In the genomic region with DNA sequence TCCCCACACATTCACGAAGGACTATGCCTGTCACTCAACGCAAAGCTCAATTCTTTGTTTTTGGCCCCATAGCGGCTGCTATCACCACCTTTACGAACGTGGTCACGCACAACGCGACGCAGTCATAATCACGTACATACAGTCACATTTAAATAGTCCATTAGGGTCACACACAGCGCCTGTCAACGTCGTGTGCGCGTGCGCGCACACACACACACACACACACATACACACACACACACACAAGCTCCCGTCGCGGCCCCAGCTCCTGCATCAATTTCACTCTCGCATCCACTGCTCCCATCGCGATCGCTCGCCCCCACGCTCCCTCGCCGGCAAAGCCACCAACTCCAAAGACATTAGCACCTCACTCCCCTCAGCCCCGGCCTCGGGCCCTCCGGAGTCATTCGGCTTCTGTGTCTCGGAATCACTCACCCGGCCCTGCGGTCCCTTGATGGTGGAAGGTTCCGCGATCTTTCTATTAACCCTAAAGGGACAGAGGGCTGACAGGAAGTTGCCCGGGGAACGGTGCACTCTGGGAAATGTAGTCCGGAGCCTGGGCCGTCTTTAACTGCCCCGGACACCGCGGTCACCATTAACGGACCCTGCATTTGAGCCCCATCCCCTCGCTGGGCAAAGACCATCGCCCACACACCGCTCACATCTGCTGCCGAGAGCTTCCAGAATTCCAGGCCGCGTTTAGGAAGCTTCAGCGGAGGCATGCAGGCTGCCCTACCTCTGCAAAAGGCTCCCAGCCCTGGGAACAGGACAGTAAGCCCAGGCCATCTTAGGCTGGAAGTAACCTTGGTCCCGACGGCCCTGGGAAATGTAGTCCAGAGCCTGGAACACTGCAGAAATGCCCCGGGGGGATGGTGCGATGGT, we compare ENCODE assay signal across 8 cellular contexts. TPM values are rescaled to one million over a fixed set of nuclear protein-coding genes. Genes with fewer than 3 reads are reported as not detected.
DNase-seq lines count a peak whose midpoint lies in the region; ATAC-seq and TF ChIP-seq lines count a peak whose summit lies in the region.

TSS of gene ZNF790 (minus strand) at position 486 of the 882 bp plus-strand sequence. CDS start 12,768 bp downstream, outside the sequence.

- H3K4me1 ChIP-seq in endocrine pancreas (ENCODE audit: control insufficient read depth, insufficient read depth, low read length) (no peaks in the 10 kb centered on the region), mesenchymal stem cell (ENCODE audit: control insufficient read depth, insufficient read depth, low read depth, low read length) (peaks cover 4% of the 10 kb centered on the region)

- H2BK12ac ChIP-seq in mesenchymal stem cell (ENCODE audit: low read length in 2 of 2) = no peak within 1 kb of the TSS

- peak within 1 kb of the TSS in 1 of 2 experiments; percentile 57 for H3K14ac ChIP-seq in mesenchymal stem cell (ENCODE audit: low read length in 2 of 2)

- H3K4ac ChIP-seq in mesenchymal stem cell (ENCODE audit: low read depth in 1 of 2, low read length in 2 of 2) = peak within 1 kb of the TSS; percentile 47 to 79

- WGBS in mesenchymal stem cell = under 1% methylated on average over 56 of the region's 56 CpGs

- H3K4me3 ChIP-seq in endocrine pancreas (ENCODE audit: control insufficient read depth, insufficient read depth, low read length) = peak within 1 kb of the TSS; percentile 89
- H3K4me3 ChIP-seq in mesenchymal stem cell (ENCODE audit: insufficient read depth in 1 of 2, low read depth in 1 of 2, low read length in 2 of 2) = peak within 1 kb of the TSS; percentile 78 to 93

- peak; percentile 50 for TF ChIP-seq POLR2A in GM19099 (IDR thresholded peaks at IDR 0.05; ENCODE audit: extremely low read depth, insufficient read length, low read depth)

- H3K27ac ChIP-seq in mesenchymal stem cell (ENCODE audit: low read length, poor library complexity, severe bottlenecking) = peak within 1 kb of the TSS; percentile 77

- H3K9ac ChIP-seq in endocrine pancreas (ENCODE audit: control insufficient read depth, insufficient read depth, low read length) (peak within 1 kb of the TSS; percentile 84), mesenchymal stem cell (ENCODE audit: low read length) (peak within 1 kb of the TSS; percentile 94)

- peak; percentile 77 to 80 for DNase-seq in AML-193 (lab: John Stamatoyannopoulos, UW)
- DNase-seq in NCI-H748 treated with DMSO at 0.1 percent for 48 hours (lab: John Stamatoyannopoulos, UW) = peak; percentile 84
- DNase-seq in activated CD8-positive, alpha-beta memory T cell treated with anti-CD3 and anti-CD28 coated beads for 48 hours (ENCODE audit: low read depth in 2 of 3, low spot score in 2 of 3) = peak; percentile 45 to 63 (median 46)
- peak; percentile 96 for DNase-seq in mesenchymal stem cell
- DNase-seq in stimulated activated CD8-positive, alpha-beta memory T cell treated with anti-CD3 and anti-CD28 coated beads, Interleukin-12 subunit alpha, Interleukin-12 subunit beta, amount 100 ng/mL, for 24 hours (ENCODE audit: extremely low read depth) = peak; percentile 59

- peak within 1 kb of the TSS; percentile 22 for H2BK120ac ChIP-seq in mesenchymal stem cell (ENCODE audit: low read depth, low read length)

- H3K27me3 ChIP-seq in endocrine pancreas (ENCODE audit: control insufficient read depth, insufficient read depth, low read length) = no peaks in the 10 kb centered on the region
- H3K27me3 ChIP-seq in mesenchymal stem cell (ENCODE audit: control insufficient read depth in 1 of 2, insufficient read depth in 1 of 2, low read length in 2 of 2) = no peaks in the 10 kb centered on the region

- H2BK15ac ChIP-seq in mesenchymal stem cell (ENCODE audit: low read depth, poor library complexity, severe bottlenecking) = peak within 1 kb of the TSS; percentile 15

- H3K23ac ChIP-seq in mesenchymal stem cell (ENCODE audit: low read length in 2 of 2) = no peak within 1 kb of the TSS

- ATAC-seq in HG03432 (IDR thresholded peaks at IDR 0.05; ENCODE audit: unreplicated experiment) = peak; percentile 90

- H2AFZ ChIP-seq in mesenchymal stem cell (ENCODE audit: low read depth, low read length) = peak within 1 kb of the TSS; percentile 64

- H3K79me1 ChIP-seq in mesenchymal stem cell (replicated peaks; ENCODE audit: low read length, poor library complexity, severe bottlenecking) = peaks cover 25% of the 10 kb centered on the region

- peak within 1 kb of the TSS; percentile 55 to 72 for H3K18ac ChIP-seq in mesenchymal stem cell (ENCODE audit: low read depth in 1 of 2, low read length in 2 of 2)

- H3K4me2 ChIP-seq in mesenchymal stem cell (ENCODE audit: low read length, poor library complexity, severe bottlenecking) = peak within 1 kb of the TSS; percentile 89

- peak within 1 kb of the TSS; percentile 94 for H4K8ac ChIP-seq in mesenchymal stem cell (ENCODE audit: low read length)

- H3K36me3 ChIP-seq in endocrine pancreas (ENCODE audit: control insufficient read depth, insufficient read depth, low read length) (peaks cover 3% of the 10 kb centered on the region), mesenchymal stem cell (ENCODE audit: control insufficient read depth in 1 of 2, insufficient read depth in 2 of 2, low read depth in 1 of 2, low read length in 2 of 2) (peaks cover 8 to 24% of the 10 kb centered on the region in 2 experiments)

- peak within 1 kb of the TSS; percentile 64 for H4K91ac ChIP-seq in mesenchymal stem cell (ENCODE audit: low read length)

- H3K9me3 ChIP-seq in endocrine pancreas (ENCODE audit: control insufficient read depth, low read length) (peaks cover 3% of the 10 kb centered on the region), mesenchymal stem cell (ENCODE audit: control insufficient read depth, low read length) (peaks cover 38% of the 10 kb centered on the region)

- H2BK5ac ChIP-seq in mesenchymal stem cell (ENCODE audit: low read depth, low read length, poor library complexity, severe bottlenecking) = no peak within 1 kb of the TSS

- H2AK5ac ChIP-seq in mesenchymal stem cell (ENCODE audit: low read length, severe bottlenecking) = no peak within 1 kb of the TSS

RNA-seq across cellular contexts. Expression of gene ZNF790, which starts in this region (rescaled TPM):
- polyA plus RNA-seq in mesenchymal stem cell (2013, experiment 1 of 2) = 2.4 TPM
- 2.3 TPM for polyA plus RNA-seq in mesenchymal stem cell (2013, experiment 2 of 2)

Comparison
In these comparisons a context has a peak if more than half of its experiments do, and no peak if none do; other contexts are left out.
1. Peak in every context shown above with its lines: DNase-seq, ATAC-seq, H3K4me3 ChIP-seq and H3K27ac ChIP-seq.
2. DNase-seq: peak in every context shown above with its lines; median percentile 96 in mesenchymal stem cell; 84 in NCI-H748 treated with DMSO at 0.1 percent for 48 hours; 78 in AML-193; 59 in stimulated activated CD8-positive, alpha-beta memory T cell treated with anti-CD3 and anti-CD28 coated beads, Interleukin-12 subunit alpha, Interleukin-12 subunit beta, amount 100 ng/mL, for 24 hours; 46 in activated CD8-positive, alpha-beta memory T cell treated with anti-CD3 and anti-CD28 coated beads for 48 hours.